8 cellular contexts compared by ENCODE assay signal in genomic region chr11:46352063-46352841, GRCh38. TPM values are rescaled to one million over a fixed set of nuclear protein-coding genes. Genes with fewer than 3 reads are reported as not detected.
DNase-seq lines count a peak whose midpoint lies in the region; ATAC-seq and TF ChIP-seq lines count a peak whose summit lies in the region.

No MANE protein-coding gene starts in this region.

- H3K4me3 ChIP-seq in OCI-LY1 (ENCODE audit: low read depth, low read length, poor library complexity, severe bottlenecking) (peak overlapping the region; percentile 44), fibroblast of pulmonary artery (replicated peaks; ENCODE audit: low read depth, low read length) (no peak overlapping the region)

- peak overlapping the region; percentile 76 for H3K27ac ChIP-seq in OCI-LY1 (ENCODE audit: low read depth, low read length, poor library complexity, severe bottlenecking)

- no peaks in the 10 kb centered on the region for H3F3A ChIP-seq in OCI-LY1 (ENCODE audit: insufficient read depth, low read length)

- peak; percentile 98 for TF ChIP-seq CTCF in OCI-LY1 (IDR thresholded peaks at IDR 0.05; ENCODE audit: low read length)
- peak; percentile 76 for TF ChIP-seq CTCF in fibroblast of pulmonary artery (IDR thresholded peaks at IDR 0.05; ENCODE audit: low read length, missing control alignments)
- TF ChIP-seq CTCF in progenitor cell of endocrine pancreas (IDR thresholded peaks at IDR 0.05; ENCODE audit: unreplicated experiment), result peak; percentile 79

- H3K9me2 ChIP-seq in OCI-LY1 (ENCODE audit: low read depth, low read length), result no peaks in the 10 kb centered on the region

- H3K36me3 ChIP-seq in OCI-LY1 (ENCODE audit: insufficient read depth, low read length), result no peaks in the 10 kb centered on the region; the same call in 1 of the 2 replicates

- peak overlapping the region; percentile 61 for H3K4me2 ChIP-seq in OCI-LY1 (ENCODE audit: low read length)

- no peaks in the 10 kb centered on the region for H3K9me3 ChIP-seq in OCI-LY1 (ENCODE audit: low read length)

- H3K27ac Mint-ChIP-seq in progenitor cell of endocrine pancreas, result peak overlapping the region; percentile 88

- H3K79me2 ChIP-seq in OCI-LY1 (ENCODE audit: insufficient read depth, low read length), result no peaks in the 10 kb centered on the region

- H2AFZ ChIP-seq in OCI-LY1 (ENCODE audit: low read length), result no peak overlapping the region

- H3K36me3 Mint-ChIP-seq in progenitor cell of endocrine pancreas (ENCODE audit: insufficient read depth), result no peaks in the 10 kb centered on the region

- DNase-seq in GM03348 (ENCODE audit: low spot score) (peak; percentile 73), fibroblast of pulmonary artery (ENCODE audit: low read depth) (peak; percentile 51), progenitor cell of endocrine pancreas (ENCODE audit: low spot score, unreplicated experiment) (peak; percentile 55)
- peak; percentile 59 to 66 for DNase-seq in activated T-helper 1 cell treated with anti-CD3 and anti-CD28 coated beads, Interleukin-2, amount 50 U/mL, for 16 hours (ENCODE audit: low read depth in 1 of 2, low spot score in 1 of 2)

- ATAC-seq in HG03432 (IDR thresholded peaks at IDR 0.05; ENCODE audit: unreplicated experiment) (no peak), HG03139 (IDR thresholded peaks at IDR 0.05; ENCODE audit: unreplicated experiment) (no peak), GM21825 (IDR thresholded peaks at IDR 0.05; ENCODE audit: unreplicated experiment) (no peak)

- H3K4me1 ChIP-seq in OCI-LY1 (ENCODE audit: insufficient read depth, low read length, severe bottlenecking), result peaks cover 58% of the 10 kb centered on the region

- H3K4me3 Mint-ChIP-seq in progenitor cell of endocrine pancreas (ENCODE audit: low read depth), result no peak overlapping the region

- H3K9me3 Mint-ChIP-seq in progenitor cell of endocrine pancreas (ENCODE audit: low read depth), result no peaks in the 10 kb centered on the region

- no peaks in the 10 kb centered on the region for H3K27me3 ChIP-seq in OCI-LY1 (ENCODE audit: insufficient read depth, low read length)

- H4K20me1 ChIP-seq in OCI-LY1 (ENCODE audit: insufficient read depth, low read length), result no peaks in the 10 kb centered on the region

- peaks cover 24% of the 10 kb centered on the region for H3K4me1 Mint-ChIP-seq in progenitor cell of endocrine pancreas (ENCODE audit: low read depth)

- no peaks in the 10 kb centered on the region for H3K27me3 Mint-ChIP-seq in progenitor cell of endocrine pancreas

- peak overlapping the region; percentile 56; the same call in 1 of the 2 replicates for H3K9ac ChIP-seq in OCI-LY1 (ENCODE audit: low read length)

RNA-seq across cellular contexts. Expression of gene DGKZ, which starts 5.0 kb away (rescaled TPM):
- 55.1 and 58.3 TPM in 2 replicates for total RNA-seq in progenitor cell of endocrine pancreas

RNA-seq across cellular contexts. Expression of gene MDK, which starts 29.2 kb away (rescaled TPM):
- total RNA-seq in progenitor cell of endocrine pancreas, result 1,921 and 2,040 TPM in 2 replicates

RNA-seq across cellular contexts. Expression of gene CHRM4, which starts 39.3 kb away (rescaled TPM):
- 0.51 and 0.81 TPM in 2 replicates for total RNA-seq in progenitor cell of endocrine pancreas
